Comparison of ENCODE assay signal across 8 cellular contexts in the genomic region with DNA sequence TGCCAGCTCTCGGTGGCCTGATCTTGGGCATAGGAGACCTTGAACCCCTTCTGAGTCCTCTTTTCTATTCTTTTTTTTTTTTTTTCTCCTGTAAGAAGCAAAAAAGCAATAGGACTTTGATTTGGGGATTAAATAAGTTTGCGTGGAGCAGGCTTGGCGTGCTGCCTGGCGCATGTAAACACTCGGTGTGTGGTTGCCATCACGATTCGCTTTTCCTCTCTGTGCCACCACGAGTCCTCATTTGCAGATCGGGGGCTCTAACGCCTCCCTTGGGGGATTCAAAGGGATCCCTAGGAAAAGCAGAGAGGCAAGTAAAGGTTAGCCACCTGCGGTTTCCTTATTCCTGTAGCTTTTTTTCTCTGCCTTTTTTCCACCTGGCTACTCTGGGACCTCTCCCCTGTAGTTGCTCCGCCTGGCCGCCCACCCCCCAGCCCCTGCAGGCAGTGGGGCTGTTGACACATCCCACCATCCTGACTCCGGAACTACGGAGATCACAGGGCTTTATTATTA. TPM values are rescaled to one million over a fixed set of nuclear protein-coding genes. Genes with fewer than 3 reads are reported as not detected.
A peak's percentile ranks its signal among the peaks of the same experiment; 100 is the strongest.
DNase-seq lines count a peak whose midpoint lies in the region; ATAC-seq and TF ChIP-seq lines count a peak whose summit lies in the region.

No MANE protein-coding gene starts in this region.

- no peaks in the 10 kb centered on the region for H3K9me3 ChIP-seq in psoas muscle

- H3K36me3 ChIP-seq in psoas muscle (ENCODE audit: insufficient read depth in 1 of 2, low read depth in 1 of 2) = peaks cover 3 to 66% of the 10 kb centered on the region in 2 donors

- WGBS in psoas muscle, 3 donors = 2 to 5% (median 4%) methylated on average over 15 of the region's 15 CpGs

- H3K4me3 ChIP-seq in LNCaP clone FGC (ENCODE audit: low read depth, low read length) = peak overlapping the region; percentile 98
- peak overlapping the region; percentile 98 for H3K4me3 ChIP-seq in psoas muscle

- H3K36me3 Mint-ChIP-seq in activated naive CD4-positive, alpha-beta T cell treated with anti-CD3 and anti-CD28 coated beads, Interleukin-2, amount 50 U/mL, for 72 hours = peaks cover 71 to 87% of the 10 kb centered on the region in 2 donors

- H3K9me3 Mint-ChIP-seq in activated naive CD4-positive, alpha-beta T cell treated with anti-CD3 and anti-CD28 coated beads, Interleukin-2, amount 50 U/mL, for 72 hours = no peaks in the 10 kb centered on the region

- intact Hi-C loops in left ventricle myocardium superior (cut with micrococcal nuclease) = no loop called here
- intact Hi-C loops in psoas muscle (cut with DNase I) = loop anchor here in 1 of 2 donors (5.0 to 10.0 kb wide), 2 partner anchors 61 to 93 kb away; a partner anchor contains a TSS

- no peaks in the 10 kb centered on the region for H3K27me3 ChIP-seq in psoas muscle (ENCODE audit: insufficient read depth in 3 of 3, low read length in 2 of 3)

- peak overlapping the region; percentile 88 to 100 for H3K27ac Mint-ChIP-seq in activated naive CD4-positive, alpha-beta T cell treated with anti-CD3 and anti-CD28 coated beads, Interleukin-2, amount 50 U/mL, for 72 hours

- H3K27ac ChIP-seq in psoas muscle = peak overlapping the region; percentile 89

- DNase-seq in COLO668 (lab: John Stamatoyannopoulos, UW; ENCODE audit: unreplicated experiment) (peak; percentile 19), LNCaP clone FGC (ENCODE audit: low read depth) (no peak), left ventricle myocardium superior (peak; percentile 69), psoas muscle (peak in 1 of 2 donors; percentile 71), NCI-H2227 treated with DMSO at 0.1 percent for 48 hours (lab: John Stamatoyannopoulos, UW) (no peak), NOMO-1 treated with dmso at 0.1 percent for 144 hours (lab: John Stamatoyannopoulos, UW; ENCODE audit: unreplicated experiment) (no peak)
- DNase-seq in activated naive CD4-positive, alpha-beta T cell treated with anti-CD3 and anti-CD28 coated beads, Interleukin-2, amount 50 U/mL, for 72 hours (ENCODE audit: low spot score in 2 of 2) = no peak

- H3K4me1 ChIP-seq in psoas muscle = peaks cover 73% of the 10 kb centered on the region

- TF ChIP-seq CTCF in LNCaP clone FGC (IDR thresholded peaks at IDR 0.05; ENCODE audit: control insufficient read depth, extremely low read depth, insufficient read depth) (no peak), psoas muscle (IDR thresholded peaks at IDR 0.05) (no peak)

- no peak for ATAC-seq in activated naive CD4-positive, alpha-beta T cell treated with anti-CD3 and anti-CD28 coated beads, Interleukin-2, amount 50 U/mL, for 72 hours
- ATAC-seq in left ventricle myocardium superior = no peak
- no peak for ATAC-seq in psoas muscle
- no peak for ATAC-seq in GM18867 (IDR thresholded peaks at IDR 0.05; ENCODE audit: unreplicated experiment)

RNA-seq across cellular contexts. Expression of a gene that starts 1.3 kb away (rescaled TPM):
- 100 to 1,000 TPM; 127 to 154 TPM for total RNA-seq in activated naive CD4-positive, alpha-beta T cell treated with anti-CD3 and anti-CD28 coated beads, Interleukin-2, amount 50 U/mL, for 72 hours
- total RNA-seq in left ventricle myocardium superior (66.6 TPM), psoas muscle (10 to 100 TPM; 51.3 to 88.9 (median 65.1) TPM)
- 10 to 100 TPM; 53.7 to 83.1 (median 61.0) TPM for polyA plus RNA-seq in psoas muscle

RNA-seq across cellular contexts. Expression of a gene that starts 1.6 kb away (rescaled TPM):
- 100 to 1,000 TPM; 107 to 233 TPM for total RNA-seq in activated naive CD4-positive, alpha-beta T cell treated with anti-CD3 and anti-CD28 coated beads, Interleukin-2, amount 50 U/mL, for 72 hours
- total RNA-seq in left ventricle myocardium superior (45.9 TPM), psoas muscle (10 to 100 TPM; 30.4 to 52.9 (median 45.6) TPM)
- polyA plus RNA-seq in psoas muscle = 10 to 100 TPM; 31.0 to 45.2 (median 31.3) TPM

RNA-seq across cellular contexts. Expression of a gene that starts 56.1 kb away (rescaled TPM):
- total RNA-seq in activated naive CD4-positive, alpha-beta T cell treated with anti-CD3 and anti-CD28 coated beads, Interleukin-2, amount 50 U/mL, for 72 hours = 10 to 100 TPM; 32.0 to 47.2 TPM
- total RNA-seq in left ventricle myocardium superior = 167 TPM
- 100 to 1,000 TPM; 103 to 133 (median 119) TPM for total RNA-seq in psoas muscle
- polyA plus RNA-seq in psoas muscle = 100 to 1,000 TPM; 138 to 245 (median 234) TPM

RNA-seq across cellular contexts. Expression of a gene that starts 56.5 kb away (rescaled TPM):
- 1 to 10 TPM in 1 of 2 donors, under 1 TPM in 1; 0.82 to 1.7 TPM for total RNA-seq in activated naive CD4-positive, alpha-beta T cell treated with anti-CD3 and anti-CD28 coated beads, Interleukin-2, amount 50 U/mL, for 72 hours
- total RNA-seq in left ventricle myocardium superior (not detected), psoas muscle (under 1 TPM in 3 of 4 donors, not detected in 1; 0.09 to 0.38 (median 0.27) TPM)
- polyA plus RNA-seq in psoas muscle = under 1 TPM in 2 of 3 donors, not detected in 1; 0.06 to 0.18 TPM

RNA-seq across cellular contexts. Expression of a gene that starts 56.6 kb away (rescaled TPM):
- total RNA-seq in activated naive CD4-positive, alpha-beta T cell treated with anti-CD3 and anti-CD28 coated beads, Interleukin-2, amount 50 U/mL, for 72 hours = 1 to 10 TPM; 3.2 to 5.2 TPM
- total RNA-seq in left ventricle myocardium superior (5.5 TPM), psoas muscle (1 to 10 TPM; 4.5 to 6.2 (median 4.6) TPM)
- polyA plus RNA-seq in psoas muscle = 10 to 100 TPM in 2 of 3 donors, 1 to 10 TPM in 1; 4.7 to 15.6 (median 11.7) TPM

Comparison
In these comparisons a context has a peak if more than half of its experiments do, and no peak if none do; other contexts are left out.
1. DNase-seq: peak in COLO668 (single experiment) and left ventricle myocardium superior (single experiment); none in LNCaP clone FGC (single experiment), activated naive CD4-positive, alpha-beta T cell treated with anti-CD3 and anti-CD28 coated beads, Interleukin-2, amount 50 U/mL, for 72 hours (0 of 2), NCI-H2227 treated with DMSO at 0.1 percent for 48 hours (single experiment) and NOMO-1 treated with dmso at 0.1 percent for 144 hours (single experiment).